Comparison of ENCODE assay signal across 8 cellular contexts in the genomic region with DNA sequence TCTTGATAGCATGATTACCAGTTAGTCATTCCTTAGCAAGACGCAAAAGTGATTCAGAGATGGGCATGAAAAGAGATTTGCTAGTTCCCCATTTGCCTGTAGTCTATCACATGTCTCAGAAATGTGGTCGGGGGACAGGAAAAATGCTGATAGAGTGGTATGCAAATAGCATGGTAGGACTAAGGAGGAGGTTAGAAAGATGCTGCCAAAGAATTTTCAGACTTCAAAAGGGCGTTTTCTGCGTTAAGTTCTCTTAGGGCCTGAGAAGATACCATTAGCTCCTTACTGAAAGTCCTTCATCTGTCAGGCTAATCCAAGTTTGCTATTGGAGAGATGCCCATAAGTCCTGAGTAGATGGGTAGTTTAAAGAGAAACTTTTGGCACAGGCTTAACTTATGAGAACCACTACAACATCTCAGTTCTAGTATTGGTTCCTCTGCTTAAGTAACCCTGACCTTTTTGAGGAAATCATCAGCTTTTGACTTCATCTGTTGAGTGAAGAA. TPM values are rescaled to one million over a fixed set of nuclear protein-coding genes. Genes with fewer than 3 reads are reported as not detected.
DNase-seq lines count a peak whose midpoint lies in the region; ATAC-seq and TF ChIP-seq lines count a peak whose summit lies in the region.
"Had no signal": no experiment of that assay in that cellular context is flagged by ENCODE, and none has a peak within 500 bp of the region (broad histone marks: within the 10 kb centered on the region; RNA-seq: fewer than 3 reads in every experiment).

No MANE protein-coding gene starts in this region.

- TF ChIP-seq EP300 in esophagus muscularis mucosa (IDR thresholded peaks at IDR 0.05): no peak

- DNase-seq in esophagus muscularis mucosa (ENCODE audit: extremely low spot score) (peak; percentile 50), thoracic aorta (ENCODE audit: low spot score) (no peak), NCI-H2107 treated with DMSO at 0.1 percent for 48 hours (lab: John Stamatoyannopoulos, UW; ENCODE audit: unreplicated experiment) (no peak), HEK293T (ENCODE audit: extremely low spot score) (no peak), GDM1 (lab: John Stamatoyannopoulos, UW) (no peak)
- DNase-seq: stimulated activated naive CD4-positive, alpha-beta T cell had no signal

- CTCF ChIA-PET in HEK293T (lab: Yijun Ruan, JAX): interaction anchor here (0.6 kb wide), 1 partner anchor 32 kb away, joined by 4 read pairs; no protein-coding TSS in a partner anchor

- POLR2A ChIA-PET in HEK293T (lab: Yijun Ruan, JAX): no interaction called here

- ATAC-seq in GM19455 (IDR thresholded peaks at IDR 0.05; ENCODE audit: unreplicated experiment): peak; percentile 70
- ATAC-seq in HG03108 (IDR thresholded peaks at IDR 0.05; ENCODE audit: unreplicated experiment): peak; percentile 71
- ATAC-seq in thoracic aorta (ENCODE audit: insufficient number of reproducible peaks, low FRiP score, low read depth): no peak

- TF ChIP-seq POLR2A in esophagus muscularis mucosa (IDR thresholded peaks at IDR 0.05; ENCODE audit: low read depth): no peak

- H3K27ac ChIP-seq in esophagus muscularis mucosa (replicated peaks in 1 of 4) (peak overlapping the region; percentile 89 to 95 (median 92)), thoracic aorta (peak overlapping the region; percentile 93 to 99)

- H3K4me1 ChIP-seq in esophagus muscularis mucosa (peaks cover 37 to 56% (median 44%) of the 10 kb centered on the region in 4 donors), thoracic aorta (ENCODE audit: control insufficient read depth in 1 of 2, low read depth in 2 of 2) (peaks cover 34 to 54% of the 10 kb centered on the region in 2 donors)

- H3K4me3 ChIP-seq in esophagus muscularis mucosa (peak overlapping the region; percentile 51 to 70 (median 62)), thoracic aorta (peak overlapping the region; percentile 79)

- WGBS in esophagus muscularis mucosa: 36% methylated on average over 4 of the region's 4 CpGs

- TF ChIP-seq CTCF in esophagus muscularis mucosa (IDR thresholded peaks at IDR 0.05) (no peak), thoracic aorta (IDR thresholded peaks at IDR 0.05) (no peak)

- H3K27me3 ChIP-seq in esophagus muscularis mucosa (no peaks in the 10 kb centered on the region), thoracic aorta (replicated peaks; ENCODE audit: insufficient read depth) (no peaks in the 10 kb centered on the region)

- no peaks in the 10 kb centered on the region for H3K9me3 ChIP-seq in esophagus muscularis mucosa
- no peaks in the 10 kb centered on the region for H3K9me3 ChIP-seq in thoracic aorta

- H3K36me3 ChIP-seq in esophagus muscularis mucosa (peaks cover 0 to 9% (median 6%) of the 10 kb centered on the region in 4 donors), thoracic aorta (no peaks in the 10 kb centered on the region)

- intact Hi-C loops in esophagus muscularis mucosa (cut with DNase I): loop anchor here (5.0 to 10.0 kb wide), 2 partner anchors 50 to 153 kb away; no protein-coding TSS in a partner anchor

TF ChIP-seq in HEK293T, 16 proteins besides CTCF, POLR2A, EP300 and RAD21:
- TF ChIP-seq ZNF384 (IDR thresholded peaks at IDR 0.05) (no peak), FOXM1 (IDR thresholded peaks at IDR 0.05; ENCODE audit: borderline replicate concordance) (no peak), LEF1 (IDR thresholded peaks at IDR 0.05; ENCODE audit: borderline replicate concordance) (no peak), ELF4 (IDR thresholded peaks at IDR 0.05) (no peak), L3MBTL2 (conservative IDR thresholded peaks at IDR 0.05) (no peak), SP1 (IDR thresholded peaks at IDR 0.05) (no peak), FOXK2 (IDR thresholded peaks at IDR 0.05) (no peak), FOXA1 (IDR thresholded peaks at IDR 0.05) (no peak), TARDBP (IDR thresholded peaks at IDR 0.05) (no peak), BHLHE40 (IDR thresholded peaks at IDR 0.05; ENCODE audit: borderline replicate concordance) (no peak), SUZ12 (IDR thresholded peaks at IDR 0.05) (no peak)
- TF ChIP-seq, protein P1, sequence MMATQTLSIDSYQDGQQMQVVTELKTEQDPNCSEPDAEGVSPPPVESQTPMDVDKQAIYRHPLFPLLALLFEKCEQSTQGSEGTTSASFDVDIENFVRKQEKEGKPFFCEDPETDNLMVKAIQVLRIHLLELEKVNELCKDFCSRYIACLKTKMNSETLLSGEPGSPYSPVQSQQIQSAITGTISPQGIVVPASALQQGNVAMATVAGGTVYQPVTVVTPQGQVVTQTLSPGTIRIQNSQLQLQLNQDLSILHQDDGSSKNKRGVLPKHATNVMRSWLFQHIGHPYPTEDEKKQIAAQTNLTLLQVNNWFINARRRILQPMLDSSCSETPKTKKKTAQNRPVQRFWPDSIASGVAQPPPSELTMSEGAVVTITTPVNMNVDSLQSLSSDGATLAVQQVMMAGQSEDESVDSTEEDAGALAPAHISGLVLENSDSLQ (IDR thresholded peaks at IDR 0.05): no peak
TF ChIP-seq in HEK293T: peak in this region for 0.

RNA-seq across cellular contexts. Expression of a gene that starts 2.7 kb away (rescaled TPM):
- total RNA-seq in esophagus muscularis mucosa: 1,000 to 10,000 TPM; 2,057 to 3,140 (median 2,687) TPM
- 1,000 to 10,000 TPM in 1 of 2 donors, 100 to 1,000 TPM in 1; 912 to 1,038 TPM for total RNA-seq in thoracic aorta
